12 cellular contexts compared by ENCODE assay signal in the genomic region with DNA sequence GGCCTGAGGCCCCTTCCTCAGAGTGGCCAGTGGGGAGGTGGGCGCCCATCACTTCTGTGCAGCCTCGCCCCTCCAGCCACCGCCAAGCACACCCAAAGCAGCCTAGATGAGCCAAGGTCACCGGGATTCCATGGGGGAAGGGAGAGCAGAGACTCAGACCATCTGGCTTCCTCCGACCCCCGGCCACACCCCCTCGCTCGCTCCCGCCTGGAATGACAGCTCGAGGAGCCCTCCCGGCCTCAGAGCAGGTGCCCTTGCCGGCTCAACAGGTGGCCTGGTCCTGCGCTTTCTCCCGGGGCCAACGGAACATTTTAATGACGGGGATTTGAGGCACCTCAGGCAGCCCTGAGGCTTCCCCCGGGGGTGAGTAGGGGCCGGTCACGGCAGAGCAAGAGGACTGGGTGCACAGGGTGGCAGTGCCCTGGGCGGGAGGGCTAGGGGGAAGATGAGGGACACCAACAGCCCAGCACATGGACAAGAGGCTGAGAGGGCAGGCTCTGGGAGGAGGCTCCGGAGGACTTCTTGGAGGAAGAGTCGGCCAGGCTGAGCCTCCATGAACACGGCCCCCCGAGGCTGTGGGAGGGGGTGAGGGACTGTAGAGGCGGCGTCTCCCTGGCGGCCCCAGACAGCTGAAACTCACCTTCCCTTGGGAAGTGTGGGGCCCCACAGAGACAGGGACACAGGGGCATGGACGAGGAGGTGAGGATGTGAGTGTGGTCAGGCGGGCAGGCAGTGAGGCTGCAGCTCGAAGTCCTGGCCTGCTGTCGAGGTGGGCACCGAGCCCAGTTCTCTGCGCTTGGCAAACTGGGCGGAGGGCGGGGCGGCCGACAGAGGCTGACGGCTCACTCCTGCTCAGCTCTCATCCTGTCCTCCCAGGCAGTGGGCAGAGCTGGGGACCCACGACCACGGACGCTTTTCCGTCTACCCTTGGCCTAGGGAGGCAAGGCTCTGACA. TPM values are rescaled to one million over a fixed set of nuclear protein-coding genes. Genes with fewer than 3 reads are reported as not detected.
DNase-seq lines count a peak whose midpoint lies in the region; ATAC-seq, FAIRE-seq and TF ChIP-seq lines count a peak whose summit lies in the region.
"Had no signal": no experiment of that assay in that cellular context is flagged by ENCODE, and none has a peak within 500 bp of the region (broad histone marks: within the 10 kb centered on the region; RNA-seq: fewer than 3 reads in every experiment).

No MANE protein-coding gene starts in this region.

- no peak for TF ChIP-seq EP300 in K562 (IDR thresholded peaks at IDR 0.05; ENCODE audit: low read length)
- TF ChIP-seq EP300 in upper lobe of left lung (IDR thresholded peaks at IDR 0.05) = no peak

- no peak overlapping the region for H3K9ac ChIP-seq in K562 (ENCODE audit: insufficient read depth in 1 of 2, low read depth in 2 of 2, low read length in 2 of 2)

- peaks cover 26% of the 10 kb centered on the region for H4K20me1 ChIP-seq in K562 (replicated peaks; ENCODE audit: control insufficient read depth, insufficient read depth, low read length)

- WGBS in K562 (ENCODE audit: insufficient coverage, low coverage, missing lambda C conversion rate) = 3% methylated on average over 29 of the region's 42 CpGs
- 38 to 47% methylated on average over 25 to 42 of the region's 42 CpGs for WGBS in upper lobe of left lung, 2 donors

- H3K4me2 ChIP-seq in K562 (ENCODE audit: insufficient read depth, low read length) = no peak overlapping the region
- H3K4me2 ChIP-seq: smooth muscle cell had no signal

- POLR2A ChIA-PET in K562 (lab: Yijun Ruan, JAX) = interaction anchor here (0.8 kb wide), 1 partner anchor 93 kb away, joined by 3 read pairs; no protein-coding TSS in a partner anchor

- no peak overlapping the region for H2AFZ ChIP-seq in K562 (ENCODE audit: low read depth, low read length)

- no peak for TF ChIP-seq RAD21 in K562 (CRISPR knock-in tag; conservative IDR thresholded peaks at IDR 0.05 in 1 of 2, IDR thresholded peaks at IDR 0.05 in 1 of 2)

- CTCF ChIA-PET in K562 (lab: Yijun Ruan, JAX; ENCODE audit: low intra/inter-chr PET ratio) = interaction anchor here (4.3 kb wide), 1 partner anchor 86 kb away, joined by 38 read pairs; no protein-coding TSS in a partner anchor

- BruUV-seq in K562 (replicated peaks; lab: Mats Ljungman, UMichigan) = no TSS peak

- no peaks in the 10 kb centered on the region for H3K79me2 ChIP-seq in K562 (ENCODE audit: control insufficient read depth, insufficient read depth, low read length)

- no peak overlapping the region for H3K4me3 ChIP-seq in K562
- H3K4me3 ChIP-seq in upper lobe of left lung = no peak overlapping the region
- H3K4me3 ChIP-seq: smooth muscle cell had no signal

- H3K27ac ChIP-seq in K562 (ENCODE audit: extremely low read depth, low read depth, low read length) (no peak overlapping the region), upper lobe of left lung (no peak overlapping the region)

- ATAC-seq in K562 = no peak
- ATAC-seq in upper lobe of left lung (ENCODE audit: low FRiP score in 2 of 2) = no peak

- peaks cover 0 to 63% of the 10 kb centered on the region in 2 experiments; a peak in 2 of 5 replicates for H3K4me1 ChIP-seq in K562 (replicated peaks in 1 of 2; ENCODE audit: control insufficient read depth in 2 of 2, insufficient read depth in 2 of 2, low read length in 2 of 2)
- no peaks in the 10 kb centered on the region for H3K4me1 ChIP-seq in upper lobe of left lung

- no peaks in the 10 kb centered on the region for H3K9me3 ChIP-seq in K562 (replicated peaks; ENCODE audit: control insufficient read depth, insufficient read depth, low read depth, low read length)
- no peaks in the 10 kb centered on the region for H3K9me3 ChIP-seq in upper lobe of left lung

- TF ChIP-seq CTCF in K562 (IDR thresholded peaks at IDR 0.05 in 2 of 3, conservative IDR thresholded peaks at IDR 0.05 in 1 of 3; ENCODE audit: insufficient read depth in 2 of 3, low read depth in 1 of 3, low read length in 3 of 3) (no peak), upper lobe of left lung (IDR thresholded peaks at IDR 0.05) (no peak)

- no peak for FAIRE-seq in K562 (lab: Jason Lieb, UNC)

- no peaks in the 10 kb centered on the region for H3K36me3 ChIP-seq in K562 (ENCODE audit: control insufficient read depth, insufficient read depth, low read length)
- no peaks in the 10 kb centered on the region for H3K36me3 ChIP-seq in upper lobe of left lung

- DNase-seq in DMS 273 (lab: John Stamatoyannopoulos, UW; ENCODE audit: unreplicated experiment) (peak; percentile 91), NCI-H2029 (lab: John Stamatoyannopoulos, UW) (peak; percentile 62), K562 (ENCODE audit: extremely low read depth in 1 of 4, low spot score in 3 of 4) (no peak), posterior cingulate gyrus (peak in 9 of 10 donors; percentile 41 to 93 (median 58)), KG1 (lab: John Stamatoyannopoulos, UW) (no peak), OCI-M2 (lab: John Stamatoyannopoulos, UW; ENCODE audit: unreplicated experiment) (no peak), upper lobe of left lung (no peak), NCI-H510A (lab: John Stamatoyannopoulos, UW) (no peak)
- DNase-seq: activated CD4-positive, alpha-beta T cell treated with anti-CD3 and anti-CD28 coated beads, Interleukin-2, amount 50 U/mL, for 4 hours had no signal

- intact Hi-C loops in K562 (cut with micrococcal nuclease) = no loop called here
- intact Hi-C loops in posterior cingulate gyrus (cut with DNase I) = no loop called here

- in situ Hi-C loops in K562 (cut with MboI) = no loop called here

- H3K9me1 ChIP-seq in K562 (ENCODE audit: control insufficient read depth, insufficient read depth, low read length) = peaks cover 3% of the 10 kb centered on the region

- H3K27me3 ChIP-seq in K562 (ENCODE audit: control insufficient read depth in 2 of 2, insufficient read depth in 2 of 2, low read length in 2 of 2) (peaks cover 38 to 78% of the 10 kb centered on the region in 2 experiments), upper lobe of left lung (peaks cover 0 to 16% (median 7%) of the 10 kb centered on the region in 4 donors)

- TF ChIP-seq POLR2A in K562 (conservative IDR thresholded peaks at IDR 0.05) (no peak), upper lobe of left lung (IDR thresholded peaks at IDR 0.05) (no peak)

RNA-seq across cellular contexts. Expression of a gene that starts 12.5 kb away (rescaled TPM):
- total RNA-seq in K562 (2011; cell fraction: chromatin; rRNA removed; ENCODE audit: low replicate concordance) = not detected in 2 replicates
- not detected in 2 replicates for total RNA-seq in K562 (2011; cell fraction: nucleolus; rRNA removed)
- not detected in 2 replicates for total RNA-seq in K562 (2011; cell fraction: nucleoplasm; rRNA removed)
- not detected in 2 replicates for total RNA-seq in K562 (2014; rRNA removed)
- not detected in 2 replicates for total RNA-seq in K562 (2014; rRNA removed; fragmentation: Illumina TruSeq; extraction: Trizol)
- not detected in 2 replicates for total RNA-seq in K562 (2015; rRNA removed; fragmentation: Illumina TruSeq; extraction: Trizol)
- total RNA-seq in K562 (2021) = not detected in 2 replicates
- polyA plus RNA-seq in K562 (2011; rRNA removed) = not detected in 2 replicates
- polyA plus RNA-seq in K562 (2011; cell fraction: cytosol; rRNA removed) = not detected in 2 replicates
- polyA plus RNA-seq in K562 (2011; cell fraction: nucleus; rRNA removed) = not detected in 2 replicates
- not detected in 2 replicates for polyA plus RNA-seq in K562 (2012)
- polyA plus RNA-seq in K562 (2014; fragmentation: Illumina TruSeq; extraction: Trizol) = not detected in 2 replicates
- not detected for polyA plus RNA-seq in K562 (2014; fragmentation: Nextera tagmentation; extraction: Ambion mirVana)
- not detected in 2 replicates for polyA plus RNA-seq in K562 (2014; rRNA removed)
- polyA minus RNA-seq in K562 (2011; rRNA and poly(A)+ RNA removed) = not detected in 2 replicates
- polyA minus RNA-seq in K562 (2011; cell fraction: cytosol; rRNA and poly(A)+ RNA removed) = not detected in 2 replicates
- polyA minus RNA-seq in K562 (2011; cell fraction: nucleus; rRNA and poly(A)+ RNA removed) = not detected in 2 replicates
- total RNA-seq in upper lobe of left lung = under 1 TPM in 1 of 6 donors, not detected in 5; 0.30 TPM
- total RNA-seq: lung microvascular endothelial cell, smooth muscle cell had no signal
- polyA plus RNA-seq: IgD-negative memory B cell, smooth muscle cell had no signal

RNA-seq across cellular contexts. Expression of a gene that starts 36.0 kb away (rescaled TPM):
- not detected in 2 replicates for total RNA-seq in K562 (2011; cell fraction: chromatin; rRNA removed; ENCODE audit: low replicate concordance)
- total RNA-seq in K562 (2011; cell fraction: nucleolus; rRNA removed) = not detected in 2 replicates
- total RNA-seq in K562 (2011; cell fraction: nucleoplasm; rRNA removed) = not detected in 2 replicates
- total RNA-seq in K562 (2014; rRNA removed) (not detected in 2 replicates), K562 (2014; rRNA removed; fragmentation: Illumina TruSeq; extraction: Trizol) (not detected in 2 replicates), K562 (2015; rRNA removed; fragmentation: Illumina TruSeq; extraction: Trizol) (not detected in 2 replicates), K562 (2021) (not detected in 2 replicates), upper lobe of left lung (not detected)
- polyA plus RNA-seq in K562 (2011; rRNA removed) (not detected in 2 replicates), K562 (2014; fragmentation: Illumina TruSeq; extraction: Trizol) (not detected in 2 replicates), K562 (2014; fragmentation: Nextera tagmentation; extraction: Ambion mirVana) (not detected), K562 (2014; rRNA removed) (not detected in 2 replicates)
- polyA plus RNA-seq in K562 (2011; cell fraction: cytosol; rRNA removed) = not detected in 2 replicates
- not detected in 2 replicates for polyA plus RNA-seq in K562 (2011; cell fraction: nucleus; rRNA removed)
- polyA plus RNA-seq in K562 (2012) = not detected in 2 replicates
- polyA minus RNA-seq in K562 (2011; rRNA and poly(A)+ RNA removed) = not detected in 2 replicates
- not detected in 2 replicates for polyA minus RNA-seq in K562 (2011; cell fraction: cytosol; rRNA and poly(A)+ RNA removed)
- polyA minus RNA-seq in K562 (2011; cell fraction: nucleus; rRNA and poly(A)+ RNA removed) = not detected in 2 replicates
- total RNA-seq: smooth muscle cell had no signal
- polyA plus RNA-seq: IgD-negative memory B cell, smooth muscle cell had no signal

RNA-seq across cellular contexts. Expression of a gene that starts 44.3 kb away (rescaled TPM):
- 0.44 and 1.6 TPM in 2 replicates for total RNA-seq in K562 (2011; cell fraction: chromatin; rRNA removed; ENCODE audit: low replicate concordance)
- total RNA-seq in K562 (2011; cell fraction: nucleolus; rRNA removed) = 0.79 and 1.2 TPM in 2 replicates
- 0.22 and 0.53 TPM in 2 replicates for total RNA-seq in K562 (2011; cell fraction: nucleoplasm; rRNA removed)
- total RNA-seq in K562 (2014; rRNA removed) (0.04 TPM in 1 of 2 replicates, not detected in the other), K562 (2014; rRNA removed; fragmentation: Illumina TruSeq; extraction: Trizol) (not detected in 2 replicates), K562 (2015; rRNA removed; fragmentation: Illumina TruSeq; extraction: Trizol) (not detected in 2 replicates), K562 (2021) (0.09 and 0.18 TPM in 2 replicates), upper lobe of left lung (10 to 100 TPM in 2 of 6 donors, 1 to 10 TPM in 4; 6.4 to 46.1 (median 9.3) TPM)
- polyA plus RNA-seq in K562 (2011; rRNA removed) (0.10 and 0.11 TPM in 2 replicates), K562 (2014; fragmentation: Illumina TruSeq; extraction: Trizol) (not detected in 2 replicates), K562 (2014; fragmentation: Nextera tagmentation; extraction: Ambion mirVana) (not detected), K562 (2014; rRNA removed) (not detected in 2 replicates)
- 0.10 and 0.12 TPM in 2 replicates for polyA plus RNA-seq in K562 (2011; cell fraction: cytosol; rRNA removed)
- 0.11 and 0.40 TPM in 2 replicates for polyA plus RNA-seq in K562 (2011; cell fraction: nucleus; rRNA removed)
- 0.07 and 0.12 TPM in 2 replicates for polyA plus RNA-seq in K562 (2012)
- 0.03 and 0.04 TPM in 2 replicates for polyA minus RNA-seq in K562 (2011; rRNA and poly(A)+ RNA removed)
- polyA minus RNA-seq in K562 (2011; cell fraction: cytosol; rRNA and poly(A)+ RNA removed) = not detected in 2 replicates
- 0.27 and 0.33 TPM in 2 replicates for polyA minus RNA-seq in K562 (2011; cell fraction: nucleus; rRNA and poly(A)+ RNA removed)
- polyA plus RNA-seq: IgD-negative memory B cell had no signal

Comparison
In these comparisons a context has a peak if more than half of its experiments do, and no peak if none do; other contexts are left out.
1. DNase-seq: peak in DMS 273 (single experiment), NCI-H2029 (single experiment) and posterior cingulate gyrus (9 of 10); none in K562 (0 of 4), KG1 (single experiment), OCI-M2 (single experiment), upper lobe of left lung (0 of 2) and NCI-H510A (single experiment).